1 cellular context compared by ENCODE assay signal in genomic region chr2:206085742-206086445, GRCh38.
TF ChIP-seq lines count a peak whose summit lies in the region.

A gene with protein sequence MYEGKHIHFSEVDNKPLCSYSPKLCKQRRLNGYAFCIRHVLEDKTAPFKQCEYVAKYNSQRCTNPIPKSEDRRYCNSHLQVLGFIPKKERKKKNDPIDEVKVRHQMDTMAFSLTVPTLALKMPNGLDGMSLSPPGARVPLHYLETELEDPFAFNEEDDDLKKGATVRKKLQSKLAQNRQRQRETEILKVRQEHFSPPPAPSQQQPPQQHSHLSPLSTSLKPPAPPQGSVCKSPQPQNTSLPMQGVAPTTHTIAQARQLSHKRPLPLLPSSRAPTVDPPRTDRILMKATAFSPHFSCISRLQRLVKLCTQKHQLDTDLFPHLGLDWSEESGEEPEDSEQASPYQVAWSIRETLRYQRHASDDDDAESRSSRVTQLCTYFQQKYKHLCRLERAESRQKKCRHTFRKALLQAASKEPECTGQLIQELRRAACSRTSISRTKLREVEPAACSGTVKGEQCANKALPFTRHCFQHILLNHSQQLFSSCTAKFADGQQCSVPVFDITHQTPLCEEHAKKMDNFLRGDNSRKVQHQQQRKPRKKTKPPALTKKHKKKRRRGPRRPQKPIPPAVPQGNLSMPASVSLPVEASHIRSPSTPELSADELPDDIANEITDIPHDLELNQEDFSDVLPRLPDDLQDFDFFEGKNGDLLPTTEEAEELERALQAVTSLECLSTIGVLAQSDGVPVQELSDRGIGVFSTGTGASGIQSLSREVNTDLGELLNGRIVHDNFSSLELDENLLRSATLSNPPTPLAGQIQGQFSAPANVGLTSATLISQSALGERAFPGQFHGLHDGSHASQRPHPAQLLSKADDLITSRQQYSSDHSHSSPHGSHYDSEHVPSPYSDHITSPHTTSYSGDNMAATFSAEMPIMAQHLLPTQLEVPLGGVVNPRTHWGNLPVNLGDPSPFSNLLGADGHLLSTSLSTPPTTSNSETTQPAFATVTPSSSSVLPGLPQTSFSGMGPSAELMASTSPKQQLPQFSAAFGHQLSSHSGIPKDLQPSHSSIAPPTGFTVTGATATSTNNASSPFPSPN (minus strand): TSS chr2:206086174. CDS start chr2:206063016, 23,158 bp downstream.

TF ChIP-seq in HepG2, 621 proteins besides CTCF, POLR2A, EP300 and RAD21 (continued from another document):
- TF ChIP-seq, protein P1, sequence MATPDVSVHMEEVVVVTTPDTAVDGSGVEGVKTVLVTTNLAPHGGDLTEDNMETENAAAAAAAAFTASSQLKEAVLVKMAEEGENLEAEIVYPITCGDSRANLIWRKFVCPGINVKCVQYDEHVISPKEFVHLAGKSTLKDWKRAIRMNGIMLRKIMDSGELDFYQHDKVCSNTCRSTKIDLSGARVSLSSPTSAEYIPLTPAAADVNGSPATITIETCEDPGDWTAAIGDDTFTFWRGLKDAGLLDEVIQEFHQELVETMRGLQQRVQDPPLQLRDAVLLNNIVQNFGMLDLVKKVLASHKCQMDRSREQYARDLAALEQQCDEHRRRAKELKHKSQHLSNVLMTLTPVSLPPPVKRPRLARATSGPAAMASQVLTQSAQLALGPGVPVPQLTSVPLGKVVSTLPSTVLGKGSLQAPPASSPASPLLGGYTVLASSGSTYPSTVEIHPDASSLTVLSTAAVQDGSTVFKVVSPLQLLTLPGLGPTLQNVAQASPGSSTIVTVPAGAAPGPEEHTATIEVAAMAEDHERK (CRISPR knock-in tag; IDR thresholded peaks at IDR 0.05; ENCODE audit: low read depth) = no peak
- no peak for TF ChIP-seq HHEX (CRISPR knock-in tag; IDR thresholded peaks at IDR 0.05)
- TF ChIP-seq FOSL1 (CRISPR knock-in tag; IDR thresholded peaks at IDR 0.05; ENCODE audit: borderline replicate concordance) = no peak
- peak; percentile 62 for TF ChIP-seq HOXA3 (CRISPR knock-in tag; IDR thresholded peaks at IDR 0.05)
- no peak for TF ChIP-seq TFE3 (CRISPR knock-in tag; IDR thresholded peaks at IDR 0.05)
- TF ChIP-seq KLF15 (CRISPR knock-in tag; IDR thresholded peaks at IDR 0.05; ENCODE audit: borderline replicate concordance) = no peak
- no peak; the same call in 1 of the 2 replicates for TF ChIP-seq JUNB (CRISPR knock-in tag; IDR thresholded peaks at IDR 0.05; ENCODE audit: borderline replicate concordance)
- peak; percentile 78 for TF ChIP-seq HOXA5 (CRISPR knock-in tag; IDR thresholded peaks at IDR 0.05)
- no peak for TF ChIP-seq MED8 (CRISPR knock-in tag; IDR thresholded peaks at IDR 0.05; ENCODE audit: insufficient replicate concordance)
- no peak; the same call in 1 of the 2 replicates for TF ChIP-seq NFIC (IDR thresholded peaks at IDR 0.05; ENCODE audit: low read length)
- no peak for TF ChIP-seq HMGA1 (CRISPR knock-in tag; conservative IDR thresholded peaks at IDR 0.05)
- peak; percentile 70; the same call in 1 of the 2 replicates for TF ChIP-seq ZNF768 (CRISPR knock-in tag; IDR thresholded peaks at IDR 0.05)
- TF ChIP-seq, protein P2, sequence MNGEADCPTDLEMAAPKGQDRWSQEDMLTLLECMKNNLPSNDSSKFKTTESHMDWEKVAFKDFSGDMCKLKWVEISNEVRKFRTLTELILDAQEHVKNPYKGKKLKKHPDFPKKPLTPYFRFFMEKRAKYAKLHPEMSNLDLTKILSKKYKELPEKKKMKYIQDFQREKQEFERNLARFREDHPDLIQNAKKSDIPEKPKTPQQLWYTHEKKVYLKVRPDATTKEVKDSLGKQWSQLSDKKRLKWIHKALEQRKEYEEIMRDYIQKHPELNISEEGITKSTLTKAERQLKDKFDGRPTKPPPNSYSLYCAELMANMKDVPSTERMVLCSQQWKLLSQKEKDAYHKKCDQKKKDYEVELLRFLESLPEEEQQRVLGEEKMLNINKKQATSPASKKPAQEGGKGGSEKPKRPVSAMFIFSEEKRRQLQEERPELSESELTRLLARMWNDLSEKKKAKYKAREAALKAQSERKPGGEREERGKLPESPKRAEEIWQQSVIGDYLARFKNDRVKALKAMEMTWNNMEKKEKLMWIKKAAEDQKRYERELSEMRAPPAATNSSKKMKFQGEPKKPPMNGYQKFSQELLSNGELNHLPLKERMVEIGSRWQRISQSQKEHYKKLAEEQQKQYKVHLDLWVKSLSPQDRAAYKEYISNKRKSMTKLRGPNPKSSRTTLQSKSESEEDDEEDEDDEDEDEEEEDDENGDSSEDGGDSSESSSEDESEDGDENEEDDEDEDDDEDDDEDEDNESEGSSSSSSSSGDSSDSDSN (CRISPR knock-in tag; IDR thresholded peaks at IDR 0.05) = peak; percentile 100
- peak; percentile 57; the same call in 1 of the 2 replicates for TF ChIP-seq ARID4A (CRISPR knock-in tag; IDR thresholded peaks at IDR 0.05; ENCODE audit: borderline replicate concordance)
- no peak; the same call in 1 of the 2 replicates for TF ChIP-seq ZSCAN29 (CRISPR knock-in tag; conservative IDR thresholded peaks at IDR 0.05)
- no peak; the same call in 1 of the 2 replicates for TF ChIP-seq RARA (CRISPR knock-in tag; IDR thresholded peaks at IDR 0.05)
- no peak for TF ChIP-seq FOXJ3 (CRISPR knock-in tag; IDR thresholded peaks at IDR 0.05; ENCODE audit: borderline replicate concordance)
- no peak for TF ChIP-seq ZNF431 (CRISPR knock-in tag; IDR thresholded peaks at IDR 0.05; ENCODE audit: borderline replicate concordance, low read depth)
TF ChIP-seq in HepG2: peak in this region for 221.
